18 cellular contexts compared by ENCODE assay signal in genomic region chr4:94216394-94216793, GRCh38.
"Had no signal": no experiment of that assay in that cellular context is flagged by ENCODE, and none has a peak within 500 bp of the region (broad histone marks: within the 10 kb centered on the region; RNA-seq: fewer than 3 reads in every experiment).

No MANE protein-coding gene starts in this region.

- H3K4me3 Mint-ChIP-seq: activated naive CD8-positive, alpha-beta T cell treated with anti-CD3 and anti-CD28 coated beads for 36 hours; mesothelial cell of epicardium had no signal

- H3K27me3 ChIP-seq: esophagus muscularis mucosa, ovary, thyroid gland, upper lobe of right lung had no signal

- H3K27ac Mint-ChIP-seq: activated naive CD8-positive, alpha-beta T cell treated with anti-CD3 and anti-CD28 coated beads for 36 hours; mesothelial cell of epicardium had no signal

- H3K4me1 Mint-ChIP-seq: mesothelial cell of epicardium had no signal

- DNase-seq: activated CD4-positive, alpha-beta T cell treated with anti-CD3 and anti-CD28 coated beads for 48 hours; activated naive CD4-positive, alpha-beta T cell treated with Interleukin-2 at 50 U/mL for 16 hours; activated naive CD8-positive, alpha-beta T cell treated with anti-CD3 and anti-CD28 coated beads for 36 hours; central memory CD4-positive, alpha-beta T cell; effector memory CD4-positive, alpha-beta T cell; hippocampal formation; left ventricle myocardium inferior; naive thymus-derived CD8-positive, alpha-beta T cell; ovary; stimulated activated CD4-positive, alpha-beta T cell treated with anti-CD3 and anti-CD28 coated beads, Interleukin-4, amount 100 ng/mL, for 1 hour; stimulated activated naive CD8-positive, alpha-beta T cell treated with anti-CD3 and anti-CD28 coated beads, Interleukin-15, Interleukin-2, amounts not matched to agents 100 U/mL and 50 U/mL, for 24 hours; T-helper 9 cell; thyroid gland; upper lobe of right lung had no signal

- ATAC-seq: naive thymus-derived CD8-positive, alpha-beta T cell; SK-N-SH treated with all-trans-retinoic acid at 6 μM for 48 hours; stimulated activated naive CD8-positive, alpha-beta T cell treated with anti-CD3 and anti-CD28 coated beads, Interleukin-15, Interleukin-2, amounts not matched to agents 100 U/mL and 50 U/mL, for 24 hours; upper lobe of right lung had no signal

- H3K9me3 Mint-ChIP-seq: naive thymus-derived CD8-positive, alpha-beta T cell had no signal

- H3K4me3 ChIP-seq: esophagus muscularis mucosa, left ventricle myocardium inferior, ovary, prostate gland, thyroid gland, upper lobe of right lung had no signal

- H3K27ac ChIP-seq: esophagus muscularis mucosa, left ventricle myocardium inferior, ovary, prostate gland, thyroid gland, upper lobe of right lung had no signal

- H3K36me3 ChIP-seq: ovary, prostate gland had no signal

- H3K27me3 Mint-ChIP-seq: activated naive CD8-positive, alpha-beta T cell treated with anti-CD3 and anti-CD28 coated beads for 36 hours; naive thymus-derived CD8-positive, alpha-beta T cell had no signal

- H3K9me3 ChIP-seq: esophagus muscularis mucosa, left ventricle myocardium inferior, ovary, prostate gland, thyroid gland, upper lobe of right lung had no signal

- H3K4me1 ChIP-seq: esophagus muscularis mucosa, left ventricle myocardium inferior, prostate gland, thyroid gland, upper lobe of right lung had no signal
